Comparison of ENCODE assay signal across 10 cellular contexts in genomic region chr13:66312312-66313087, GRCh38.
DNase-seq lines count a peak whose midpoint lies in the region; ATAC-seq and TF ChIP-seq lines count a peak whose summit lies in the region.
"Had no signal": no experiment of that assay in that cellular context is flagged by ENCODE, and none has a peak within 500 bp of the region (broad histone marks: within the 10 kb centered on the region; RNA-seq: fewer than 3 reads in every experiment).

No MANE protein-coding gene starts in this region.

- H3K27me3 Mint-ChIP-seq in MCF 10A (ENCODE audit: insufficient read depth, unreplicated experiment), result no peaks in the 10 kb centered on the region

- H3K36me3 ChIP-seq in breast epithelium (no peaks in the 10 kb centered on the region), Panc1 (ENCODE audit: control insufficient read depth, insufficient read depth, low read length) (no peaks in the 10 kb centered on the region), transverse colon (no peaks in the 10 kb centered on the region)

- H3K4me3 Mint-ChIP-seq in MCF 10A (ENCODE audit: unreplicated experiment), result no peak overlapping the region

- no TSS peak for BruUV-seq in MCF 10A (replicated peaks; lab: Mats Ljungman, UMichigan)
- BruUV-seq in Panc1 (replicated peaks; lab: Mats Ljungman, UMichigan), result no TSS peak

- H3K27me3 ChIP-seq in breast epithelium, result no peaks in the 10 kb centered on the region
- no peaks in the 10 kb centered on the region for H3K27me3 ChIP-seq in Panc1 (ENCODE audit: control insufficient read depth, insufficient read depth, low read length)
- no peaks in the 10 kb centered on the region for H3K27me3 ChIP-seq in transverse colon

- WGBS in transverse colon (ENCODE audit: low coverage in 1 of 2), 2 donors, result 43 to 49% methylated on average over 9 to 10 of the region's 10 CpGs

- H3K27ac Mint-ChIP-seq in MCF 10A (ENCODE audit: low read depth, unreplicated experiment), result peak overlapping the region; percentile 54

- intact Hi-C loops in MCF 10A (cut with micrococcal nuclease) (no loop called here), breast epithelium (cut with DNase I; ENCODE audit: low total_unique reads) (no loop called here), Panc1 (cut with micrococcal nuclease; ENCODE audit: unreplicated experiment) (no loop called here), transverse colon (cut with DNase I; ENCODE audit: low total_unique reads) (no loop called here)

- ATAC-seq in Panc1, result peak; percentile 95
- ATAC-seq in HG02973 (IDR thresholded peaks at IDR 0.05; ENCODE audit: unreplicated experiment), result no peak
- ATAC-seq in GM21526 (IDR thresholded peaks at IDR 0.05; ENCODE audit: low FRiP score, unreplicated experiment), result no peak

- TF ChIP-seq CTCF in MCF 10A (IDR thresholded peaks at IDR 0.05; ENCODE audit: unreplicated experiment), result no peak
- no peak for TF ChIP-seq CTCF in breast epithelium (IDR thresholded peaks at IDR 0.05)
- no peak for TF ChIP-seq CTCF in Panc1 (IDR thresholded peaks at IDR 0.05)
- no peak for TF ChIP-seq CTCF in transverse colon (IDR thresholded peaks at IDR 0.05)

- H3K4me1 Mint-ChIP-seq in MCF 10A (ENCODE audit: insufficient read depth, unreplicated experiment), result peaks cover 22% of the 10 kb centered on the region

- in situ Hi-C loops in Panc1 (cut with HindIII; ENCODE audit: low pct_unique_long_range_greater_than_20kb, low sequenced_read_pairs) (no loop called here), transverse colon (cut with MboI; ENCODE audit: low pct_ligation_motif_present in 1 of 4, low pct_unique_long_range_greater_than_20kb in 1 of 4, low sequenced_read_pairs in 3 of 4) (no loop called here)

- no peaks in the 10 kb centered on the region for H3K36me3 Mint-ChIP-seq in MCF 10A (ENCODE audit: insufficient read depth, unreplicated experiment)

- no peak for TF ChIP-seq POLR2A in breast epithelium (IDR thresholded peaks at IDR 0.05)
- no peak for TF ChIP-seq POLR2A in transverse colon (IDR thresholded peaks at IDR 0.05)

- H3K4me3 ChIP-seq in breast epithelium (no peak overlapping the region), Panc1 (ENCODE audit: low read depth in 2 of 2, low read length in 2 of 2) (peak overlapping the region; percentile 17 to 31; a peak in 3 of 4 replicates), transverse colon (no peak overlapping the region)

- CTCF ChIA-PET in MCF 10A (lab: Yijun Ruan, JAX), result no interaction called here
- CTCF ChIA-PET in Panc1 (lab: Charles Lee), result no interaction called here

- H3K4me1 ChIP-seq in breast epithelium (no peaks in the 10 kb centered on the region), Panc1 (ENCODE audit: control insufficient read depth, insufficient read depth, low read length) (peaks cover 9% of the 10 kb centered on the region), transverse colon (peaks cover 0 to 18% (median 8%) of the 10 kb centered on the region in 4 donors)

- H3K27ac ChIP-seq in breast epithelium (no peak overlapping the region), Panc1 (ENCODE audit: low read length) (peak overlapping the region; percentile 90), transverse colon (peak overlapping the region in 1 of 4 donors; percentile 3)
- H3K27ac ChIP-seq: C4-2B had no signal

- no peaks in the 10 kb centered on the region for H3K9me3 Mint-ChIP-seq in MCF 10A (ENCODE audit: unreplicated experiment)

- POLR2A ChIA-PET in MCF 10A (lab: Yijun Ruan, JAX) (no interaction called here), Panc1 (lab: Charles Lee) (no interaction called here)

- DNase-seq in MCF 10A (ENCODE audit: unreplicated experiment) (peak; percentile 71), breast epithelium (ENCODE audit: low spot score in 2 of 2) (no peak), Panc1 (ENCODE audit: low read depth, low spot score) (peak; percentile 61), glomerular visceral epithelial cell (ENCODE audit: extremely low spot score) (peak; percentile 1), transverse colon (peak; percentile 44), epidermal melanocyte (ENCODE audit: insufficient read length, low spot score) (no peak)
- DNase-seq: occipital lobe had no signal

- no peaks in the 10 kb centered on the region for H3K9me3 ChIP-seq in breast epithelium
- H3K9me3 ChIP-seq in Panc1 (ENCODE audit: control insufficient read depth, insufficient read depth, low read depth, low read length), result no peaks in the 10 kb centered on the region
- no peaks in the 10 kb centered on the region for H3K9me3 ChIP-seq in transverse colon

- no peak for TF ChIP-seq EP300 in transverse colon (IDR thresholded peaks at IDR 0.05; ENCODE audit: low read depth)

Comparison
In these comparisons a context has a peak if more than half of its experiments do, and no peak if none do; other contexts are left out.
1. DNase-seq: peak in MCF 10A (single experiment), Panc1 (single experiment), glomerular visceral epithelial cell (single experiment) and transverse colon (single experiment); none in breast epithelium (0 of 2) and epidermal melanocyte (single experiment).
2. H3K4me3 ChIP-seq: peak in Panc1 (2 of 2); none in breast epithelium (0 of 3) and transverse colon (0 of 4).